In genomic region chr11:62880803-62881578, GRCh38 we compare ENCODE assay signal across 8 cellular contexts. TPM values are rescaled to one million over a fixed set of nuclear protein-coding genes. Genes with fewer than 3 reads are reported as not detected.
DNase-seq lines count a peak whose midpoint lies in the region; ATAC-seq and TF ChIP-seq lines count a peak whose summit lies in the region.

Gene SLC3A2 (plus strand): TSS chr11:62880896. CDS start chr11:62881024, 128 bp downstream.

- peak within 1 kb of the TSS; percentile 93 to 99 for H3K4me3 ChIP-seq in duodenal mucosa (ENCODE audit: low read depth in 1 of 2, low read length in 2 of 2)
- H3K4me3 ChIP-seq in lower lobe of right lung: peak within 1 kb of the TSS; percentile 93

- ATAC-seq in HG03439 (IDR thresholded peaks at IDR 0.05; ENCODE audit: unreplicated experiment) (peak; percentile 74), lower lobe of right lung (peak; percentile 95 to 96)

- peaks cover 29 to 37% of the 10 kb centered on the region in 2 donors for H3K36me3 ChIP-seq in duodenal mucosa (ENCODE audit: control insufficient read depth in 1 of 2, insufficient read depth in 2 of 2, low read length in 2 of 2)
- H3K36me3 ChIP-seq in lower lobe of right lung: peaks cover 37% of the 10 kb centered on the region

- H3K9ac ChIP-seq in duodenal mucosa (ENCODE audit: low read depth in 1 of 2, low read length in 2 of 2): peak within 1 kb of the TSS; percentile 100

- peak within 1 kb of the TSS; percentile 98 to 100 (median 99) for H3K27ac Mint-ChIP-seq in CD14-positive monocyte
- H3K27ac Mint-ChIP-seq in activated CD4-positive, alpha-beta memory T cell treated with anti-CD3 and anti-CD28 coated beads for 36 hours: peak within 1 kb of the TSS; percentile 100

- H3K27me3 ChIP-seq in duodenal mucosa (ENCODE audit: control insufficient read depth in 1 of 2, insufficient read depth in 2 of 2, low read length in 2 of 2) (no peaks in the 10 kb centered on the region), lower lobe of right lung (ENCODE audit: low read depth) (no peaks in the 10 kb centered on the region)

- H3K4me1 Mint-ChIP-seq in CD14-positive monocyte: peaks cover 37% of the 10 kb centered on the region
- peaks cover 46% of the 10 kb centered on the region for H3K4me1 Mint-ChIP-seq in activated CD4-positive, alpha-beta memory T cell treated with anti-CD3 and anti-CD28 coated beads for 36 hours (ENCODE audit: low read depth)

- peak; percentile 83 for DNase-seq in CD14-positive monocyte (ENCODE audit: low spot score)
- DNase-seq in GM19238 (ENCODE audit: insufficient read length, low spot score): peak; percentile 86
- peak; percentile 92 for DNase-seq in NCI-H748 (lab: John Stamatoyannopoulos, UW; ENCODE audit: unreplicated experiment)
- peak; percentile 92 for DNase-seq in activated CD4-positive, alpha-beta memory T cell treated with anti-CD3 and anti-CD28 coated beads for 36 hours
- peak; percentile 93 for DNase-seq in lower lobe of right lung
- DNase-seq in stimulated activated CD4-positive, alpha-beta T cell treated with anti-CD3 and anti-CD28 coated beads, TNF-alpha, amount 100 ng/mL, for 4 hours (ENCODE audit: low read depth in 3 of 3): peak; percentile 76 to 86 (median 80)

- H3K27me3 Mint-ChIP-seq in CD14-positive monocyte (ENCODE audit: low read depth in 3 of 3): peaks cover 0 to 4% (median 3%) of the 10 kb centered on the region in 3 donors
- H3K27me3 Mint-ChIP-seq in activated CD4-positive, alpha-beta memory T cell treated with anti-CD3 and anti-CD28 coated beads for 36 hours: no peaks in the 10 kb centered on the region

- POLR2A ChIA-PET in activated CD4-positive, alpha-beta memory T cell treated with anti-CD3 and anti-CD28 coated beads for 36 hours (lab: Charles Lee): interaction anchor here (0.7 to 9.1 kb wide), 22 partner anchors 9 to 329 kb away, joined by 3 to 234 read pairs (median 5); partner anchors contain the start of genes C11orf98, CSKMT, HNRNPUL2 and LBHD1

- intact Hi-C loops in CD14-positive monocyte (cut with micrococcal nuclease): loop anchor here in 1 of 2 donors (2.0 kb wide), 1 partner anchor 40 kb away; no protein-coding TSS in a partner anchor
- intact Hi-C loops in activated CD4-positive, alpha-beta memory T cell treated with anti-CD3 and anti-CD28 coated beads for 36 hours (cut with micrococcal nuclease): loop anchor here (1.0 to 2.0 kb wide), 9 partner anchors 18 to 258 kb away; partner anchors contain the start of genes HNRNPUL2, NXF1 and TMEM179B
- intact Hi-C loops in lower lobe of right lung (cut with DNase I): no loop called here

- TF ChIP-seq CTCF in CD14-positive monocyte (IDR thresholded peaks at IDR 0.05) (peak; percentile 85), lower lobe of right lung (IDR thresholded peaks at IDR 0.05) (peak; percentile 74)

- peaks cover 35 to 42% of the 10 kb centered on the region in 2 donors for H3K4me1 ChIP-seq in duodenal mucosa (ENCODE audit: control insufficient read depth in 1 of 2, insufficient read depth in 2 of 2, low read length in 2 of 2)
- H3K4me1 ChIP-seq in lower lobe of right lung: peaks cover 60% of the 10 kb centered on the region

- CTCF ChIA-PET in activated CD4-positive, alpha-beta memory T cell treated with anti-CD3 and anti-CD28 coated beads for 36 hours (lab: Charles Lee): interaction anchor here (0.6 to 3.8 kb wide), 21 partner anchors 15 to 1491 kb away, joined by 3 to 31 read pairs (median 4); partner anchors contain the start of genes STX5, TEX54 and ZBTB3

- H3K4me3 Mint-ChIP-seq in CD14-positive monocyte: peak within 1 kb of the TSS; percentile 100
- H3K4me3 Mint-ChIP-seq in activated CD4-positive, alpha-beta memory T cell treated with anti-CD3 and anti-CD28 coated beads for 36 hours: peak within 1 kb of the TSS; percentile 99

- peaks cover 36 to 39% of the 10 kb centered on the region in 2 donors for H3K36me3 Mint-ChIP-seq in CD14-positive monocyte
- peaks cover 66% of the 10 kb centered on the region for H3K36me3 Mint-ChIP-seq in activated CD4-positive, alpha-beta memory T cell treated with anti-CD3 and anti-CD28 coated beads for 36 hours

- H3K9me3 Mint-ChIP-seq in CD14-positive monocyte: peaks cover 0 to 3% (median 0%) of the 10 kb centered on the region in 7 donors
- H3K9me3 Mint-ChIP-seq in activated CD4-positive, alpha-beta memory T cell treated with anti-CD3 and anti-CD28 coated beads for 36 hours: no peaks in the 10 kb centered on the region

- H3K9me3 ChIP-seq in duodenal mucosa (ENCODE audit: control insufficient read depth in 1 of 2, low read length in 2 of 2) (no peaks in the 10 kb centered on the region), lower lobe of right lung (no peaks in the 10 kb centered on the region)

- H3K27ac ChIP-seq in duodenal mucosa (ENCODE audit: low read depth, low read length) (peak within 1 kb of the TSS; percentile 100), lower lobe of right lung (peak within 1 kb of the TSS; percentile 99)

RNA-seq across cellular contexts. Expression of gene SLC3A2, which starts in this region (rescaled TPM):
- 100 to 1,000 TPM; 156 to 189 TPM for polyA plus RNA-seq in CD14-positive monocyte
- 100 to 1,000 TPM; 309 to 314 TPM for total RNA-seq in activated CD4-positive, alpha-beta memory T cell treated with anti-CD3 and anti-CD28 coated beads for 36 hours
- total RNA-seq in lower lobe of right lung: 214 TPM

Comparison
In these comparisons a context has a peak if more than half of its experiments do, and no peak if none do; other contexts are left out.
1. Peak in every context shown above with its lines: DNase-seq, ATAC-seq, H3K4me3 ChIP-seq and H3K27ac ChIP-seq.